1 cellular context compared by ENCODE assay signal in the genomic region with DNA sequence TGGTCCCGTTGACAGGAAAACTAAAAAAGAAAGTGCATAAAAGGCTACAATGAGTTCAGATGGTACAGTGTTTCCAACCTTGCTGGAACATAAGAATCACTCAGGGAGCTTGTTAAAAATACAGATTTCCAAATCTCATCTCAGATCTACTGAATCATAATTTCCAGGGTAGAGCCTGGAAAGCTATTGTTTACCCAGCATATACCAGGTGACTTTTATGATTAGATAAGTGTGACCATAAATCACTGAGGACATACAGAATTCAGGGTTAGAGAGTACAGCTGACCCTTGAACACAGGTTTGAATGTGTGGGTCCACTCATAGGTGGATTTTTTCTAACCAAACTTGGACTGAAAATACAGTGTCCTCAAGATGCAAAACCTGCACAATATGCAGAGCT.
TF ChIP-seq lines count a peak whose summit lies in the region.

No MANE protein-coding gene starts in this region.

TF ChIP-seq in K562, 482 proteins besides CTCF, POLR2A, EP300 and RAD21:
- TF ChIP-seq, protein P1, sequence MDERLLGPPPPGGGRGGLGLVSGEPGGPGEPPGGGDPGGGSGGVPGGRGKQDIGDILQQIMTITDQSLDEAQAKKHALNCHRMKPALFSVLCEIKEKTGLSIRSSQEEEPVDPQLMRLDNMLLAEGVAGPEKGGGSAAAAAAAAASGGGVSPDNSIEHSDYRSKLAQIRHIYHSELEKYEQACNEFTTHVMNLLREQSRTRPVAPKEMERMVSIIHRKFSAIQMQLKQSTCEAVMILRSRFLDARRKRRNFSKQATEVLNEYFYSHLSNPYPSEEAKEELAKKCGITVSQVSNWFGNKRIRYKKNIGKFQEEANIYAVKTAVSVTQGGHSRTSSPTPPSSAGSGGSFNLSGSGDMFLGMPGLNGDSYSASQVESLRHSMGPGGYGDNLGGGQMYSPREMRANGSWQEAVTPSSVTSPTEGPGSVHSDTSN (CRISPR knock-in tag; IDR thresholded peaks at IDR 0.05; ENCODE audit: low read depth), result no peak
- TF ChIP-seq, protein P1 (tag; conservative IDR thresholded peaks at IDR 0.05; ENCODE audit: low read depth), result peak; percentile 50
- 0 out of 2 replicates have a peak, but pooled peaks have one; percentile 19 for TF ChIP-seq ARID1B (IDR thresholded peaks at IDR 0.05)
- TF ChIP-seq FOSL1 (tag; conservative IDR thresholded peaks at IDR 0.05), result peak; percentile 53
- TF ChIP-seq SMARCE1 (IDR thresholded peaks at IDR 0.05), result peak; percentile 55; the same call in 1 of the 2 replicates
- no peak for TF ChIP-seq ESRRA (IDR thresholded peaks at IDR 0.05; ENCODE audit: borderline replicate concordance, low read depth)
- TF ChIP-seq MEIS2 (IDR thresholded peaks at IDR 0.05; ENCODE audit: partially characterized antibody), result peak; percentile 79
- TF ChIP-seq, protein P2, sequence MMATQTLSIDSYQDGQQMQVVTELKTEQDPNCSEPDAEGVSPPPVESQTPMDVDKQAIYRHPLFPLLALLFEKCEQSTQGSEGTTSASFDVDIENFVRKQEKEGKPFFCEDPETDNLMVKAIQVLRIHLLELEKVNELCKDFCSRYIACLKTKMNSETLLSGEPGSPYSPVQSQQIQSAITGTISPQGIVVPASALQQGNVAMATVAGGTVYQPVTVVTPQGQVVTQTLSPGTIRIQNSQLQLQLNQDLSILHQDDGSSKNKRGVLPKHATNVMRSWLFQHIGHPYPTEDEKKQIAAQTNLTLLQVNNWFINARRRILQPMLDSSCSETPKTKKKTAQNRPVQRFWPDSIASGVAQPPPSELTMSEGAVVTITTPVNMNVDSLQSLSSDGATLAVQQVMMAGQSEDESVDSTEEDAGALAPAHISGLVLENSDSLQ (IDR thresholded peaks at IDR 0.05), result peak; percentile 54; the same call in 1 of the 2 replicates
- peak in 1 of 2 experiments; percentile 62; a peak in 2 of 4 replicates for TF ChIP-seq FOXA3 (CRISPR knock-in tag; conservative IDR thresholded peaks at IDR 0.05 in 1 of 2, IDR thresholded peaks at IDR 0.05 in 1 of 2)
- no peak for TF ChIP-seq CBFA2T2 (conservative IDR thresholded peaks at IDR 0.05)
- peak; percentile 15; the same call in 1 of the 2 replicates for TF ChIP-seq CBFA2T3 (IDR thresholded peaks at IDR 0.05)
